In the genomic region with DNA sequence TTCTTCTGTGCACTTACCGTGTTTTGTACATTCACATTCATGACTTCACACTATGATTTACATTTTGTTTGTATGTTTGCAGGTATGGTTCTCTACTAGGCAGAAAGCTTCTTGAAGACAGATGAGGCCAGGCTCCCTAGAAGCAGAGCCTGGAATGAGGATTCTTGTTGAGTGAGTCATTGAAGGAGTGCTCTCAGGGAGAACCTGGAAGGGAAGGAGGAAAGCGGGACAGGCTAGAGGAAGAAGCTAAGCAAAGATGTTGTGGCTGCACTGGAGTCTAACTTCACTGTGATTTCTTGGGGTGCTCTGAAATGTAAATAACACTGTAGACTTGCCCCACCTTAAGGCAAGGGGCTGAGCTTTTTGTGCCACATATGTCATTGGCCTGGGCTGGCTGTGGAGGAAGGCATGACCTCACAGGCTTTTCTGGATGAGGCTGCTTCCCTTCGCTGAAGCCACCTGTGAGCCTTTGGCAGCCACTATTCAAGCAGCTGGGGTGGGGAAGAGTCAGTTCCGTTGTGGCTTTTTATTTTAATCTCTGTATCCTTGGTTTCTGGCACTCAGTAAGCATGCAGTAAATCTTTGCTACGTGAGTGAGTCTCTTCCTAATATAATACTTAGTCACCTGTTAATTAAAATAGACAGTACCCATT, we compare ENCODE assay signal across 3 cellular contexts.
TF ChIP-seq lines count a peak whose summit lies in the region.

No MANE protein-coding gene starts in this region.

TF ChIP-seq in HCT116, 20 proteins besides CTCF, POLR2A, EP300 and RAD21 (continued from another document):
- TF ChIP-seq SP1 (IDR thresholded peaks at IDR 0.05; ENCODE audit: low read depth) = no peak
- no peak for TF ChIP-seq ELF1 (IDR thresholded peaks at IDR 0.05; ENCODE audit: borderline replicate concordance, low read depth)
- TF ChIP-seq, protein P1, sequence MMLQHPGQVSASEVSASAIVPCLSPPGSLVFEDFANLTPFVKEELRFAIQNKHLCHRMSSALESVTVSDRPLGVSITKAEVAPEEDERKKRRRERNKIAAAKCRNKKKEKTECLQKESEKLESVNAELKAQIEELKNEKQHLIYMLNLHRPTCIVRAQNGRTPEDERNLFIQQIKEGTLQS (IDR thresholded peaks at IDR 0.05) = no peak
- no peak for TF ChIP-seq ZFX (IDR thresholded peaks at IDR 0.05)
- TF ChIP-seq EZH2 (IDR thresholded peaks at IDR 0.05) = no peak
- TF ChIP-seq YY1 (IDR thresholded peaks at IDR 0.05; ENCODE audit: extremely low read depth, insufficient replicate concordance, low read depth, low read length) = no peak
- no peak for TF ChIP-seq SRF (IDR thresholded peaks at IDR 0.05; ENCODE audit: low read depth)
- TF ChIP-seq ZBTB33 (IDR thresholded peaks at IDR 0.05; ENCODE audit: extremely low read depth, insufficient replicate concordance, low read length) = no peak

TF ChIP-seq in SK-N-SH, 30 proteins besides CTCF, POLR2A, EP300 and RAD21 (continued from another document and continues in another):
- TF ChIP-seq MEF2A (IDR thresholded peaks at IDR 0.05; ENCODE audit: borderline replicate concordance, low read depth) (no peak), SMC3 (IDR thresholded peaks at IDR 0.05; ENCODE audit: low read depth, low read length) (no peak), RXRA (IDR thresholded peaks at IDR 0.05; ENCODE audit: borderline replicate concordance, low read depth) (no peak), YY1 (IDR thresholded peaks at IDR 0.05; ENCODE audit: low read depth) (no peak), TAF1 (IDR thresholded peaks at IDR 0.05; ENCODE audit: borderline replicate concordance, low read depth, low read length) (no peak), EZH2phosphoT487 (IDR thresholded peaks at IDR 0.05; ENCODE audit: borderline replicate concordance, low read depth) (no peak), GATA2 (CRISPR knock-in tag; IDR thresholded peaks at IDR 0.05) (no peak), TEAD4 (IDR thresholded peaks at IDR 0.05; ENCODE audit: borderline replicate concordance, insufficient read depth) (no peak), FOXM1 (IDR thresholded peaks at IDR 0.05; ENCODE audit: low read depth) (no peak), ZBTB33 (IDR thresholded peaks at IDR 0.05; ENCODE audit: borderline replicate concordance, low read depth) (no peak), GABPA (IDR thresholded peaks at IDR 0.05; ENCODE audit: low read depth) (no peak), FOSL2 (IDR thresholded peaks at IDR 0.05; ENCODE audit: borderline replicate concordance, low read depth) (peak; percentile 28; the same call in 1 of the 2 replicates), CHD2 (IDR thresholded peaks at IDR 0.05; ENCODE audit: low read length, partially characterized antibody) (no peak), POLR2AphosphoS5 (IDR thresholded peaks at IDR 0.05; ENCODE audit: low read depth, low read length) (no peak), TCF12 (IDR thresholded peaks at IDR 0.05) (peak; percentile 40), PBX3 (IDR thresholded peaks at IDR 0.05) (no peak), SIN3A (IDR thresholded peaks at IDR 0.05; ENCODE audit: borderline replicate concordance, low read depth, low read length) (no peak), NFIC (IDR thresholded peaks at IDR 0.05; ENCODE audit: borderline replicate concordance) (peak; percentile 43; the same call in 1 of the 2 replicates), MXI1 (IDR thresholded peaks at IDR 0.05; ENCODE audit: low read depth, low read length) (no peak), RFX5 (IDR thresholded peaks at IDR 0.05; ENCODE audit: low read length) (no peak), FOXJ3 (CRISPR knock-in tag; IDR thresholded peaks at IDR 0.05) (no peak), NRF1 (IDR thresholded peaks at IDR 0.05; ENCODE audit: low read depth, low read length) (no peak)
- TF ChIP-seq, protein P2, sequence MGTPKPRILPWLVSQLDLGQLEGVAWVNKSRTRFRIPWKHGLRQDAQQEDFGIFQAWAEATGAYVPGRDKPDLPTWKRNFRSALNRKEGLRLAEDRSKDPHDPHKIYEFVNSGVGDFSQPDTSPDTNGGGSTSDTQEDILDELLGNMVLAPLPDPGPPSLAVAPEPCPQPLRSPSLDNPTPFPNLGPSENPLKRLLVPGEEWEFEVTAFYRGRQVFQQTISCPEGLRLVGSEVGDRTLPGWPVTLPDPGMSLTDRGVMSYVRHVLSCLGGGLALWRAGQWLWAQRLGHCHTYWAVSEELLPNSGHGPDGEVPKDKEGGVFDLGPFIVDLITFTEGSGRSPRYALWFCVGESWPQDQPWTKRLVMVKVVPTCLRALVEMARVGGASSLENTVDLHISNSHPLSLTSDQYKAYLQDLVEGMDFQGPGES (IDR thresholded peaks at IDR 0.05; ENCODE audit: low read depth, low read length) = no peak
- TF ChIP-seq, protein P3, sequence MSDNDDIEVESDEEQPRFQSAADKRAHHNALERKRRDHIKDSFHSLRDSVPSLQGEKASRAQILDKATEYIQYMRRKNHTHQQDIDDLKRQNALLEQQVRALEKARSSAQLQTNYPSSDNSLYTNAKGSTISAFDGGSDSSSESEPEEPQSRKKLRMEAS (IDR thresholded peaks at IDR 0.05; ENCODE audit: low read depth) = no peak
- TF ChIP-seq, protein P4, sequence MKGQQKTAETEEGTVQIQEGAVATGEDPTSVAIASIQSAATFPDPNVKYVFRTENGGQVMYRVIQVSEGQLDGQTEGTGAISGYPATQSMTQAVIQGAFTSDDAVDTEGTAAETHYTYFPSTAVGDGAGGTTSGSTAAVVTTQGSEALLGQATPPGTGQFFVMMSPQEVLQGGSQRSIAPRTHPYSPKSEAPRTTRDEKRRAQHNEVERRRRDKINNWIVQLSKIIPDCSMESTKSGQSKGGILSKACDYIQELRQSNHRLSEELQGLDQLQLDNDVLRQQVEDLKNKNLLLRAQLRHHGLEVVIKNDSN (IDR thresholded peaks at IDR 0.05; ENCODE audit: borderline replicate concordance, low read depth) = no peak

TF ChIP-seq in HepG2, 621 proteins besides CTCF, POLR2A, EP300 and RAD21 (continued from another document):
- TF ChIP-seq ESRRA (CRISPR knock-in tag; IDR thresholded peaks at IDR 0.05; ENCODE audit: low read depth) (no peak), ZBTB33 (CRISPR knock-in tag; IDR thresholded peaks at IDR 0.05) (no peak), ELF3 (CRISPR knock-in tag; IDR thresholded peaks at IDR 0.05) (no peak), ZNF543 (CRISPR knock-in tag; IDR thresholded peaks at IDR 0.05) (no peak), NFE2L1 (CRISPR knock-in tag; IDR thresholded peaks at IDR 0.05; ENCODE audit: borderline replicate concordance) (no peak), ZNF354B (CRISPR knock-in tag; IDR thresholded peaks at IDR 0.05) (no peak), ZNF841 (CRISPR knock-in tag; IDR thresholded peaks at IDR 0.05; ENCODE audit: borderline replicate concordance) (no peak), KDM5A (IDR thresholded peaks at IDR 0.05; ENCODE audit: borderline replicate concordance, low read length) (no peak), PHF20 (CRISPR knock-in tag; IDR thresholded peaks at IDR 0.05) (no peak), TGIF2 (CRISPR knock-in tag; IDR thresholded peaks at IDR 0.05) (no peak), MED8 (CRISPR knock-in tag; IDR thresholded peaks at IDR 0.05; ENCODE audit: insufficient replicate concordance) (no peak), ZNF276 (CRISPR knock-in tag; IDR thresholded peaks at IDR 0.05; ENCODE audit: low read depth) (no peak), HNRNPH1 (optimal IDR thresholded peaks at IDR 0.05; ENCODE audit: low read depth, low read length) (no peak), ZNF644 (CRISPR knock-in tag; IDR thresholded peaks at IDR 0.05; ENCODE audit: low read depth) (no peak), ZNF567 (CRISPR knock-in tag; IDR thresholded peaks at IDR 0.05; ENCODE audit: borderline replicate concordance) (no peak), ZNF670 (CRISPR knock-in tag; IDR thresholded peaks at IDR 0.05; ENCODE audit: borderline replicate concordance) (no peak)
- TF ChIP-seq, protein P5, sequence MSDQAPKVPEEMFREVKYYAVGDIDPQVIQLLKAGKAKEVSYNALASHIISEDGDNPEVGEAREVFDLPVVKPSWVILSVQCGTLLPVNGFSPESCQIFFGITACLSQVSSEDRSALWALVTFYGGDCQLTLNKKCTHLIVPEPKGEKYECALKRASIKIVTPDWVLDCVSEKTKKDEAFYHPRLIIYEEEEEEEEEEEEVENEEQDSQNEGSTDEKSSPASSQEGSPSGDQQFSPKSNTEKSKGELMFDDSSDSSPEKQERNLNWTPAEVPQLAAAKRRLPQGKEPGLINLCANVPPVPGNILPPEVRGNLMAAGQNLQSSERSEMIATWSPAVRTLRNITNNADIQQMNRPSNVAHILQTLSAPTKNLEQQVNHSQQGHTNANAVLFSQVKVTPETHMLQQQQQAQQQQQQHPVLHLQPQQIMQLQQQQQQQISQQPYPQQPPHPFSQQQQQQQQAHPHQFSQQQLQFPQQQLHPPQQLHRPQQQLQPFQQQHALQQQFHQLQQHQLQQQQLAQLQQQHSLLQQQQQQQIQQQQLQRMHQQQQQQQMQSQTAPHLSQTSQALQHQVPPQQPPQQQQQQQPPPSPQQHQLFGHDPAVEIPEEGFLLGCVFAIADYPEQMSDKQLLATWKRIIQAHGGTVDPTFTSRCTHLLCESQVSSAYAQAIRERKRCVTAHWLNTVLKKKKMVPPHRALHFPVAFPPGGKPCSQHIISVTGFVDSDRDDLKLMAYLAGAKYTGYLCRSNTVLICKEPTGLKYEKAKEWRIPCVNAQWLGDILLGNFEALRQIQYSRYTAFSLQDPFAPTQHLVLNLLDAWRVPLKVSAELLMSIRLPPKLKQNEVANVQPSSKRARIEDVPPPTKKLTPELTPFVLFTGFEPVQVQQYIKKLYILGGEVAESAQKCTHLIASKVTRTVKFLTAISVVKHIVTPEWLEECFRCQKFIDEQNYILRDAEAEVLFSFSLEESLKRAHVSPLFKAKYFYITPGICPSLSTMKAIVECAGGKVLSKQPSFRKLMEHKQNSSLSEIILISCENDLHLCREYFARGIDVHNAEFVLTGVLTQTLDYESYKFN (CRISPR knock-in tag; conservative IDR thresholded peaks at IDR 0.05) = no peak
- TF ChIP-seq, protein P6, sequence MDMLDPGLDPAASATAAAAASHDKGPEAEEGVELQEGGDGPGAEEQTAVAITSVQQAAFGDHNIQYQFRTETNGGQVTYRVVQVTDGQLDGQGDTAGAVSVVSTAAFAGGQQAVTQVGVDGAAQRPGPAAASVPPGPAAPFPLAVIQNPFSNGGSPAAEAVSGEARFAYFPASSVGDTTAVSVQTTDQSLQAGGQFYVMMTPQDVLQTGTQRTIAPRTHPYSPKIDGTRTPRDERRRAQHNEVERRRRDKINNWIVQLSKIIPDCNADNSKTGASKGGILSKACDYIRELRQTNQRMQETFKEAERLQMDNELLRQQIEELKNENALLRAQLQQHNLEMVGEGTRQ (IDR thresholded peaks at IDR 0.05; ENCODE audit: low read depth, low read length) = no peak
- TF ChIP-seq, protein P6 (CRISPR knock-in tag; IDR thresholded peaks at IDR 0.05; ENCODE audit: borderline replicate concordance) = no peak
